18 cellular contexts compared by ENCODE assay signal in genomic region chr13:65597839-65598818, GRCh38.
DNase-seq lines count a peak whose midpoint lies in the region; ATAC-seq and TF ChIP-seq lines count a peak whose summit lies in the region.
"Had no signal": no experiment of that assay in that cellular context is flagged by ENCODE, and none has a peak within 500 bp of the region (broad histone marks: within the 10 kb centered on the region; RNA-seq: fewer than 3 reads in every experiment).

No MANE protein-coding gene starts in this region.

- peaks cover 4% of the 10 kb centered on the region for H3K4me1 Mint-ChIP-seq in neural progenitor cell
- H3K4me1 Mint-ChIP-seq: stimulated activated effector memory CD8-positive, alpha-beta T cell treated with anti-CD3 and anti-CD28 coated beads, Interleukin-12 subunit alpha, Interleukin-12 subunit beta, amount 100 ng/mL, for 72 hours had no signal

- no peaks in the 10 kb centered on the region for H3K9me3 ChIP-seq in MG63
- no peaks in the 10 kb centered on the region for H3K9me3 ChIP-seq in neural progenitor cell (ENCODE audit: low read depth)
- H3K9me3 ChIP-seq: gastrocnemius medialis had no signal

- ATAC-seq in HG03280 (IDR thresholded peaks at IDR 0.05; ENCODE audit: unreplicated experiment), result no peak
- ATAC-seq in HG02938 (IDR thresholded peaks at IDR 0.05; ENCODE audit: unreplicated experiment), result no peak
- ATAC-seq in GM18519 (IDR thresholded peaks at IDR 0.05; ENCODE audit: low FRiP score, unreplicated experiment), result no peak
- ATAC-seq: stimulated activated effector memory CD8-positive, alpha-beta T cell treated with anti-CD3 and anti-CD28 coated beads, Interleukin-12 subunit alpha, Interleukin-12 subunit beta, amount 100 ng/mL, for 72 hours had no signal

- H3K9me3 Mint-ChIP-seq in neural progenitor cell, result no peaks in the 10 kb centered on the region

- H3F3A ChIP-seq in neural progenitor cell (ENCODE audit: low read depth), result no peaks in the 10 kb centered on the region

- no peak overlapping the region for H3K27ac Mint-ChIP-seq in neural progenitor cell
- H3K27ac Mint-ChIP-seq: activated naive CD8-positive, alpha-beta T cell; stimulated activated effector memory CD8-positive, alpha-beta T cell treated with anti-CD3 and anti-CD28 coated beads, Interleukin-12 subunit alpha, Interleukin-12 subunit beta, amount 100 ng/mL, for 72 hours had no signal

- H3K4me1 ChIP-seq in neural progenitor cell, result no peaks in the 10 kb centered on the region
- H3K4me1 ChIP-seq: gastrocnemius medialis had no signal

- H3K4me3 Mint-ChIP-seq in neural progenitor cell, result no peak overlapping the region
- H3K4me3 Mint-ChIP-seq: activated naive CD8-positive, alpha-beta T cell; stimulated activated effector memory CD8-positive, alpha-beta T cell treated with anti-CD3 and anti-CD28 coated beads, Interleukin-12 subunit alpha, Interleukin-12 subunit beta, amount 100 ng/mL, for 72 hours had no signal

- H3K27me3 ChIP-seq in MG63, result no peaks in the 10 kb centered on the region
- H3K27me3 ChIP-seq in neural progenitor cell, result no peaks in the 10 kb centered on the region
- H3K27me3 ChIP-seq: gastrocnemius medialis had no signal

- H3K4me2 ChIP-seq in neural progenitor cell, result no peak overlapping the region

- no peak overlapping the region for H3K27ac ChIP-seq in neural progenitor cell
- H3K27ac ChIP-seq: C4-2B, gastrocnemius medialis had no signal

- no peaks in the 10 kb centered on the region for H3K27me3 Mint-ChIP-seq in neural progenitor cell (ENCODE audit: insufficient read depth, low read depth)
- H3K27me3 Mint-ChIP-seq: activated naive CD8-positive, alpha-beta T cell had no signal

- H3K36me3 ChIP-seq in MG63 (no peaks in the 10 kb centered on the region), neural progenitor cell (no peaks in the 10 kb centered on the region)
- H3K36me3 ChIP-seq: gastrocnemius medialis had no signal

- DNase-seq in AG20443 (ENCODE audit: low spot score), result peak; percentile 30
- peak; percentile 39 for DNase-seq in MG63
- peak; percentile 13 for DNase-seq in epithelial cell of esophagus (ENCODE audit: low read depth)
- peak; percentile 4 for DNase-seq in neural progenitor cell (ENCODE audit: low spot score)
- no peak for DNase-seq in cerebellar nuclear complex (lab: John Stamatoyannopoulos, UW)
- DNase-seq: activated CD4-positive, CD25-positive, alpha-beta regulatory T cell treated with anti-CD3 and anti-CD28 coated beads, Interleukin-2, amount 50 U/mL, for 72 hours; gastrocnemius medialis; GOT3; NCI-H1048; retina; stimulated activated CD4-positive, alpha-beta T cell treated with anti-CD3 and anti-CD28 coated beads, Interleukin-4, amount 100 ng/mL, for 1 hour; T-helper 1 cell had no signal

- no peak overlapping the region for H2AFZ ChIP-seq in neural progenitor cell (replicated peaks)

- no peak for TF ChIP-seq CTCF in epithelial cell of esophagus (IDR thresholded peaks at IDR 0.05; ENCODE audit: insufficient read depth, low read depth, low read length, missing control alignments)
- TF ChIP-seq CTCF in neural progenitor cell (IDR thresholded peaks at IDR 0.05), result no peak

- no peak overlapping the region for H3K9ac ChIP-seq in neural progenitor cell

- H3K4me3 ChIP-seq in MG63 (no peak overlapping the region), epithelial cell of esophagus (ENCODE audit: low read length) (no peak overlapping the region), neural progenitor cell (no peak overlapping the region)
- H3K4me3 ChIP-seq: gastrocnemius medialis had no signal

- H3K79me2 ChIP-seq in neural progenitor cell (ENCODE audit: low read depth), result no peaks in the 10 kb centered on the region

- H3K36me3 Mint-ChIP-seq in neural progenitor cell, result no peaks in the 10 kb centered on the region
- H3K36me3 Mint-ChIP-seq: activated naive CD8-positive, alpha-beta T cell; stimulated activated effector memory CD8-positive, alpha-beta T cell treated with anti-CD3 and anti-CD28 coated beads, Interleukin-12 subunit alpha, Interleukin-12 subunit beta, amount 100 ng/mL, for 72 hours had no signal

- no peaks in the 10 kb centered on the region for H4K20me1 ChIP-seq in neural progenitor cell (ENCODE audit: low read depth)

Comparison
In these comparisons a context has a peak if more than half of its experiments do, and no peak if none do; other contexts are left out.
1. DNase-seq: peak in AG20443 (single experiment), MG63 (single experiment), epithelial cell of esophagus (single experiment) and neural progenitor cell (single experiment); none in cerebellar nuclear complex (0 of 2).